1 cellular context compared by ENCODE assay signal in the genomic region with DNA sequence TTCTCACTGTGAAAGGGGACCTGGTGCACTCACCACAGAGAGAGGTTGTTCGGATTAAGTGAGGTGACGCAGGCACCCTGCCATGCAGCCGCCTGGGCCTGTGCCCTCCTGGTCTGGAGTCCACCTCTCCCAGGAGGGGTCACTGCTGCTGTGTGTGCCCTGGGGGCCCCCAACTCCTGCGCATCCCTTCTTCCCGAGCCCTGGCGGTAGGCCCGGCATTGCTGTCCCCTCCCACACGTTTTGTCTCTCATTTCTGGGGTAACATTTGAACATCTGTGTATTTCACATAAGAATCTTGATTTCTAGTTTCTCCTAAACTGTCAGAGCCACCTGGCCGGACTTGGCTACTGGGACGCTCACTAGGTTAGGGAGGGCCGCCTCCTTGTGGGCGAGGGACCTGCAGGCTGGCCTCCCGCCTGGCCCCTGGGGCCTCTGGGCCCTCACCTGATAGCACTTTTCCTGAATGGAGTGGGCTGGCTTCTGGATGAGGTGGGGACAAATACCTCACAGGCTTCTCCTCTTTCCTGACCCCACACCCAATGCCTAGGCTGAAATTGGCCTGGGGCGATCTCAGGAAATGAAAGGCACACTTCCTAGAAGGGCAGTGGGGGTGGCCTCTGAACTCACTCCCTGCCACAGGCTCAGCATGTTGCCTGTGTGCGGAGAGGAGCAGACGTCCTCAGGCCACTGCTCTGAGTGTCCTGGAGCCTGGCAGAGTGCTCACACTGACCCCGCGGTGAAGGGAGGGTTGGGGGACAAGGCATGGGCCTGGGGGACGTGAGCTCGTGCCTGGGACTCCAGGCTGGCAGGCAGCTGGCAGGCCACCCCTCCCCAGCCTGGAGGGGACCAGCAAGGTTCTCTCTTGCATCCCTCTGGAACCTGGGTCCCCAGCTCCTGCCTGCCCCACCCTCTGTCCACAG.
TF ChIP-seq lines count a peak whose summit lies in the region.

No MANE protein-coding gene starts in this region.

TF ChIP-seq in H1, 55 proteins besides CTCF, POLR2A, EP300 and RAD21:
- TF ChIP-seq NANOG (IDR thresholded peaks at IDR 0.05; ENCODE audit: insufficient read depth, low read depth, low read length, poor library complexity, severe bottlenecking) (no peak), CHD2 (IDR thresholded peaks at IDR 0.05; ENCODE audit: low read length) (no peak), SRF (IDR thresholded peaks at IDR 0.05; ENCODE audit: low read depth, low read length) (no peak), RBBP5 (IDR thresholded peaks at IDR 0.05; ENCODE audit: borderline replicate concordance, low read depth, low read length) (no peak)
